In genomic region chr4:140251566-140251965, GRCh38 we compare ENCODE assay signal across 10 cellular contexts.
DNase-seq lines count a peak whose midpoint lies in the region; ATAC-seq and TF ChIP-seq lines count a peak whose summit lies in the region.
"Had no signal": no experiment of that assay in that cellular context is flagged by ENCODE, and none has a peak within 500 bp of the region (broad histone marks: within the 10 kb centered on the region; RNA-seq: fewer than 3 reads in every experiment).

No MANE protein-coding gene starts in this region.

- TF ChIP-seq CTCF in MCF 10A (IDR thresholded peaks at IDR 0.05; ENCODE audit: unreplicated experiment) (no peak), mesothelial cell of epicardium (IDR thresholded peaks at IDR 0.05; ENCODE audit: unreplicated experiment) (no peak)

- BruUV-seq in MCF 10A (replicated peaks; lab: Mats Ljungman, UMichigan): no TSS peak

- POLR2A ChIA-PET in MCF 10A (lab: Yijun Ruan, JAX): interaction anchor here (0.6 to 3.9 kb wide), 5 partner anchors 66 to 422 kb away, joined by 3 to 47 read pairs (median 3); partner anchors contain the start of gene MAML3

- no peak for DNase-seq in activated naive CD4-positive, alpha-beta T cell treated with Interleukin-2 at 50 U/mL for 16 hours
- DNase-seq in MCF 10A (ENCODE audit: unreplicated experiment): no peak
- no peak for DNase-seq in mesothelial cell of epicardium (ENCODE audit: low spot score in 2 of 2, unreplicated experiment in 2 of 2)
- no peak for DNase-seq in NCI-H748 (lab: John Stamatoyannopoulos, UW; ENCODE audit: unreplicated experiment)
- no peak for DNase-seq in NCI-H146 treated with DMSO at 0.1 percent for 48 hours (lab: John Stamatoyannopoulos, UW; ENCODE audit: unreplicated experiment)
- no peak for DNase-seq in NCI-H2227 treated with DMSO at 0.1 percent for 48 hours (lab: John Stamatoyannopoulos, UW)
- DNase-seq: activated CD4-positive, alpha-beta T cell treated with anti-CD3 and anti-CD28 coated beads, Interleukin-2, amount 10 ng/mL, durations not matched to agents 7 days and 5 days had no signal

- H3K27ac Mint-ChIP-seq in activated naive CD4-positive, alpha-beta T cell treated with anti-CD3 and anti-CD28 coated beads, Interleukin-2, amount 50 U/mL, for 24 hours: no peak overlapping the region
- no peak overlapping the region for H3K27ac Mint-ChIP-seq in MCF 10A (ENCODE audit: low read depth, unreplicated experiment)
- H3K27ac Mint-ChIP-seq in mesothelial cell of epicardium: peak overlapping the region; percentile 82
- H3K27ac Mint-ChIP-seq: activated naive CD4-positive, alpha-beta T cell treated with anti-CD3 and anti-CD28 coated beads for 36 hours had no signal

- no peaks in the 10 kb centered on the region for H3K36me3 Mint-ChIP-seq in activated naive CD4-positive, alpha-beta T cell treated with anti-CD3 and anti-CD28 coated beads, Interleukin-2, amount 50 U/mL, for 24 hours
- H3K36me3 Mint-ChIP-seq in MCF 10A (ENCODE audit: insufficient read depth, unreplicated experiment) (no peaks in the 10 kb centered on the region), mesothelial cell of epicardium (no peaks in the 10 kb centered on the region)

- H3K27me3 Mint-ChIP-seq in activated naive CD4-positive, alpha-beta T cell treated with anti-CD3 and anti-CD28 coated beads, Interleukin-2, amount 50 U/mL, for 24 hours: peaks cover 1% of the 10 kb centered on the region
- H3K27me3 Mint-ChIP-seq in MCF 10A (ENCODE audit: insufficient read depth, unreplicated experiment): no peaks in the 10 kb centered on the region
- H3K27me3 Mint-ChIP-seq in mesothelial cell of epicardium (ENCODE audit: low read depth): no peaks in the 10 kb centered on the region

- CTCF ChIA-PET in MCF 10A (lab: Yijun Ruan, JAX): interaction anchor here (0.6 to 1.8 kb wide), 15 partner anchors 8 to 649 kb away, joined by 3 to 8 read pairs (median 4); no protein-coding TSS in a partner anchor

- no peaks in the 10 kb centered on the region for H3K9me3 Mint-ChIP-seq in activated naive CD4-positive, alpha-beta T cell treated with anti-CD3 and anti-CD28 coated beads, Interleukin-2, amount 50 U/mL, for 24 hours
- H3K9me3 Mint-ChIP-seq in MCF 10A (ENCODE audit: unreplicated experiment) (no peaks in the 10 kb centered on the region), mesothelial cell of epicardium (no peaks in the 10 kb centered on the region)
- H3K9me3 Mint-ChIP-seq: activated CD4-positive, alpha-beta T cell treated with anti-CD3 and anti-CD28 coated beads, Interleukin-2, amount 10 ng/mL, durations not matched to agents 7 days and 5 days; activated naive CD4-positive, alpha-beta T cell treated with anti-CD3 and anti-CD28 coated beads for 36 hours had no signal

- no peak for ATAC-seq in GM21528 (IDR thresholded peaks at IDR 0.05; ENCODE audit: low FRiP score, unreplicated experiment)

- H3K4me1 Mint-ChIP-seq in activated naive CD4-positive, alpha-beta T cell treated with anti-CD3 and anti-CD28 coated beads, Interleukin-2, amount 50 U/mL, for 24 hours: peaks cover 18% of the 10 kb centered on the region
- peaks cover 15% of the 10 kb centered on the region for H3K4me1 Mint-ChIP-seq in MCF 10A (ENCODE audit: insufficient read depth, unreplicated experiment)
- H3K4me1 Mint-ChIP-seq in mesothelial cell of epicardium: peaks cover 58% of the 10 kb centered on the region

- intact Hi-C loops in MCF 10A (cut with micrococcal nuclease): loop anchor here (5.0 to 10.0 kb wide), 2 partner anchors 359 to 363 kb away; no protein-coding TSS in a partner anchor

- peak overlapping the region; percentile 77 for H3K4me3 Mint-ChIP-seq in activated naive CD4-positive, alpha-beta T cell treated with anti-CD3 and anti-CD28 coated beads, Interleukin-2, amount 50 U/mL, for 24 hours
- H3K4me3 Mint-ChIP-seq in MCF 10A (ENCODE audit: unreplicated experiment) (peak overlapping the region; percentile 59), mesothelial cell of epicardium (peak overlapping the region; percentile 62)
